Comparison of ENCODE assay signal across 1 cellular context in genomic region chr3:13667330-13667729, GRCh38.
TF ChIP-seq lines count a peak whose summit lies in the region.

No MANE protein-coding gene starts in this region.

TF ChIP-seq in WTC11, 78 proteins besides CTCF, POLR2A, EP300 and RAD21 (continued from another document):
- TF ChIP-seq IRF1 (CRISPR knock-in tag; IDR thresholded peaks at IDR 0.05) (no peak), TP53 (CRISPR knock-in tag; IDR thresholded peaks at IDR 0.05) (no peak), NFATC4 (CRISPR knock-in tag; IDR thresholded peaks at IDR 0.05) (no peak), CBFB (CRISPR knock-in tag; IDR thresholded peaks at IDR 0.05; ENCODE audit: low read depth) (no peak), HMGA2 (CRISPR knock-in tag; IDR thresholded peaks at IDR 0.05) (no peak), EMX1 (CRISPR knock-in tag; IDR thresholded peaks at IDR 0.05) (no peak), ZNF263 (CRISPR knock-in tag; IDR thresholded peaks at IDR 0.05; ENCODE audit: low read depth) (no peak), ZNF532 (CRISPR knock-in tag; IDR thresholded peaks at IDR 0.05; ENCODE audit: borderline replicate concordance) (no peak), ZMAT4 (CRISPR knock-in tag; IDR thresholded peaks at IDR 0.05) (no peak), ETV6 (CRISPR knock-in tag; IDR thresholded peaks at IDR 0.05) (no peak), CREM (CRISPR knock-in tag; IDR thresholded peaks at IDR 0.05) (no peak), ZNF232 (CRISPR knock-in tag; IDR thresholded peaks at IDR 0.05) (no peak), CREB1 (CRISPR knock-in tag; IDR thresholded peaks at IDR 0.05) (no peak)
